In the genomic region with DNA sequence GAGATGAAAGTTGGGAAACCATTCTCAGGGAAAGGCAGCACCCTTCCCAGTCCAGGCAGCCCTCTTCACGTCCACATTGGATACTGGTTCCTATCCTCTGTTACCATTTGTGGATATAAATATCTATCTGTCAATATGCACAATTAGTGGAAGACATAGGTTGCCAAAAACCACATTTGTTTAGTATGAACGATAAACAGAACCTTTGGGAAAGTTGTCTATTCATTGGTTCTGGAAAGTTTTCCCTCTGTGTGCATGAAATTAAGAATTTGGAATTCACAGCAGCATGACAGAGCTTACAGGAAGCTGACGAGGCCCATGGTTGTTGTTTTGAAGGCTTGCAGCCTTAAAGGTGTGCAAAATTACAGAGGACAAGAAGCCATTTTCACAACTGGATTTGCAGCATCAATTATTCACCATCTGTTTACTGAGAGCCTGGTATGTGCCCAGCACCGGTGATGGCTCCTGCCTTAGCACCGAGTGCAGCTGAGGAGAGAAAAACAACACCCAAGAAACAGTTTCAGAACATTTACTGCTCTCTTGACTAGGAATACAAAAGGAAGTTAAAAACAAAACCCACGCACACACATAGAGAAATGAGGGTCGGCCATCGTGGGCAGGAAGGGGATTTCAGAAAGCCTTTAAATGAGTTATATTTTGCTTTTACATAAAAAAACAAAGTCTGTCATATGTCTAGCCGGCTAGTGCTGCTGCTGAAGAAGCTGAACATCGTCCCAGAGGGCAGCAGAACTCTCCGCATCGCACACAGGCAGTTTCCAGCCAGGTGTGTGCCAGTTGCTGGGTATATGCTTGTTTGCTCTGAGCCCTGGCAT, we compare ENCODE assay signal across 15 cellular contexts.
DNase-seq lines count a peak whose midpoint lies in the region; FAIRE-seq lines count a peak whose summit lies in the region.
"Had no signal": no experiment of that assay in that cellular context is flagged by ENCODE, and none has a peak within 500 bp of the region (broad histone marks: within the 10 kb centered on the region; RNA-seq: fewer than 3 reads in every experiment).

No MANE protein-coding gene starts in this region.

- no peaks in the 10 kb centered on the region for H3K9me3 ChIP-seq in small intestine (ENCODE audit: control insufficient read depth, low read depth)

- no peak for DNase-seq in activated naive CD4-positive, alpha-beta T cell treated with anti-CD3 and anti-CD28 coated beads, Interleukin-2, amount 50 U/mL, for 16 hours
- peak; percentile 21 for DNase-seq in NCI-H69 (lab: John Stamatoyannopoulos, UW)
- peak; percentile 2 to 7 for DNase-seq in dermis microvascular lymphatic vessel endothelial cell (ENCODE audit: low read depth in 2 of 2)
- no peak for DNase-seq in AG20443 (ENCODE audit: low spot score)
- DNase-seq in small intestine = no peak
- DNase-seq in NCI-H128 (lab: John Stamatoyannopoulos, UW; ENCODE audit: unreplicated experiment) = no peak
- DNase-seq: activated CD4-positive, alpha-beta T cell treated with anti-CD3 and anti-CD28 coated beads for 48 hours; amniotic stem cell; NCI-H446; retina; stomach had no signal

- no peaks in the 10 kb centered on the region for H3K9me3 Mint-ChIP-seq in activated naive CD4-positive, alpha-beta T cell treated with anti-CD3 and anti-CD28 coated beads, Interleukin-2, amount 50 U/mL, for 24 hours

- H3K4me3 ChIP-seq in small intestine (ENCODE audit: low read depth in 1 of 2, low read length in 2 of 2) = no peak overlapping the region
- H3K4me3 ChIP-seq: stomach had no signal

- no peaks in the 10 kb centered on the region for H3K4me1 ChIP-seq in small intestine (ENCODE audit: control insufficient read depth in 2 of 2, insufficient read depth in 1 of 2, low read depth in 1 of 2, low read length in 1 of 2)
- H3K4me1 ChIP-seq: stomach had no signal

- FAIRE-seq in small intestine (lab: Jason Lieb, UNC) = no peak
- FAIRE-seq: GM18507, H54 had no signal

- H3K27me3 ChIP-seq in small intestine (ENCODE audit: control insufficient read depth in 2 of 2, insufficient read depth in 2 of 2, low read length in 2 of 2) = no peaks in the 10 kb centered on the region
- H3K27me3 ChIP-seq: stomach had no signal

- no peaks in the 10 kb centered on the region for H3K36me3 ChIP-seq in small intestine (ENCODE audit: control insufficient read depth in 2 of 2, insufficient read depth in 2 of 2, low read length in 2 of 2)
- H3K36me3 ChIP-seq: stomach had no signal

- peaks cover 12% of the 10 kb centered on the region for H3K4me1 Mint-ChIP-seq in activated naive CD4-positive, alpha-beta T cell treated with anti-CD3 and anti-CD28 coated beads, Interleukin-2, amount 50 U/mL, for 24 hours

- H3K4me3 Mint-ChIP-seq in activated naive CD4-positive, alpha-beta T cell treated with anti-CD3 and anti-CD28 coated beads, Interleukin-2, amount 50 U/mL, for 24 hours = peak overlapping the region; percentile 28

- peaks cover 2% of the 10 kb centered on the region for H3K36me3 Mint-ChIP-seq in activated naive CD4-positive, alpha-beta T cell treated with anti-CD3 and anti-CD28 coated beads, Interleukin-2, amount 50 U/mL, for 24 hours

- H3K27me3 Mint-ChIP-seq in activated naive CD4-positive, alpha-beta T cell treated with anti-CD3 and anti-CD28 coated beads, Interleukin-2, amount 50 U/mL, for 24 hours = no peaks in the 10 kb centered on the region

- peak overlapping the region; percentile 59 for H3K27ac Mint-ChIP-seq in activated naive CD4-positive, alpha-beta T cell treated with anti-CD3 and anti-CD28 coated beads, Interleukin-2, amount 50 U/mL, for 24 hours

- H3K27ac ChIP-seq in small intestine (ENCODE audit: low read depth in 1 of 2, low read length in 1 of 2) = no peak overlapping the region
- H3K27ac ChIP-seq: epithelial cell of prostate, stomach had no signal

- 69 to 84% (median 80%) methylated on average over 12 of the region's 12 CpGs for WGBS in small intestine, 3 donors

Comparison
In these comparisons a context has a peak if more than half of its experiments do, and no peak if none do; other contexts are left out.
1. DNase-seq: peak in NCI-H69 (single experiment) and dermis microvascular lymphatic vessel endothelial cell (2 of 2); none in activated naive CD4-positive, alpha-beta T cell treated with anti-CD3 and anti-CD28 coated beads, Interleukin-2, amount 50 U/mL, for 16 hours (single experiment), AG20443 (single experiment), small intestine (single experiment) and NCI-H128 (single experiment).